In genomic region chr6:139402935-139403386, GRCh38 we compare ENCODE assay signal across 13 cellular contexts. TPM values are rescaled to one million over a fixed set of nuclear protein-coding genes. Genes with fewer than 3 reads are reported as not detected.
DNase-seq lines count a peak whose midpoint lies in the region; ATAC-seq and TF ChIP-seq lines count a peak whose summit lies in the region.
"Had no signal": no experiment of that assay in that cellular context is flagged by ENCODE, and none has a peak within 500 bp of the region (broad histone marks: within the 10 kb centered on the region; RNA-seq: fewer than 3 reads in every experiment).

No MANE protein-coding gene starts in this region.

- intact Hi-C loops in Right ventricle myocardium superior (cut with DNase I) (no loop called here), sciatic nerve (cut with DNase I) (no loop called here)

- DNase-seq in EL, result peak; percentile 96
- DNase-seq in astrocyte of the hippocampus (ENCODE audit: low read depth, low spot score), result peak; percentile 69
- no peak for DNase-seq in Right ventricle myocardium superior
- DNase-seq in sciatic nerve (ENCODE audit: low spot score), result no peak
- no peak for DNase-seq in GM20000 (ENCODE audit: low spot score)
- DNase-seq: activated CD4-positive, alpha-beta T cell treated with anti-CD3 and anti-CD28 coated beads, Interleukin-2, amount 50 U/mL, for 1 hour; activated naive CD4-positive, alpha-beta T cell treated with anti-CD3 and anti-CD28 coated beads for 36 hours; NCI-H1048; NCI-H774; posterior cingulate gyrus had no signal

- ATAC-seq in Right ventricle myocardium superior (ENCODE audit: poor library complexity) (peak; percentile 93), sciatic nerve (peak; percentile 81), HG03045 (IDR thresholded peaks at IDR 0.05; ENCODE audit: unreplicated experiment) (no peak), HG02678 (IDR thresholded peaks at IDR 0.05; ENCODE audit: unreplicated experiment) (no peak), GM21367 (IDR thresholded peaks at IDR 0.05; ENCODE audit: unreplicated experiment) (no peak)

- TF ChIP-seq CTCF in GM20000 (IDR thresholded peaks at IDR 0.05; ENCODE audit: extremely low read depth, missing control alignments), result no peak

RNA-seq across cellular contexts. Expression of gene CITED2, which starts 28.5 kb away (rescaled TPM):
- total RNA-seq in Right ventricle myocardium superior (133 TPM), sciatic nerve (187 TPM)

Comparison
In these comparisons a context has a peak if more than half of its experiments do, and no peak if none do; other contexts are left out.
1. DNase-seq: peak in EL (single experiment) and astrocyte of the hippocampus (single experiment); none in Right ventricle myocardium superior (single experiment), sciatic nerve (single experiment) and GM20000 (single experiment).
2. ATAC-seq: peak in Right ventricle myocardium superior (single experiment) and sciatic nerve (single experiment); none in HG03045 (single experiment), HG02678 (single experiment) and GM21367 (single experiment).